Comparison of ENCODE assay signal across 15 cellular contexts in genomic region chr7:41630741-41631140, GRCh38.
DNase-seq lines count a peak whose midpoint lies in the region; ATAC-seq and TF ChIP-seq lines count a peak whose summit lies in the region.
"Had no signal": no experiment of that assay in that cellular context is flagged by ENCODE, and none has a peak within 500 bp of the region (broad histone marks: within the 10 kb centered on the region; RNA-seq: fewer than 3 reads in every experiment).

No MANE protein-coding gene starts in this region.

- TF ChIP-seq CTCF in GM20000 (IDR thresholded peaks at IDR 0.05; ENCODE audit: extremely low read depth, missing control alignments) (no peak), WTC11 (IDR thresholded peaks at IDR 0.05) (no peak), left ventricle myocardium inferior (IDR thresholded peaks at IDR 0.05; ENCODE audit: borderline replicate concordance) (no peak), type B pancreatic cell (conservative IDR thresholded peaks at IDR 0.05) (no peak)

- H3K36me3 Mint-ChIP-seq in WTC11, result peaks cover 8% of the 10 kb centered on the region
- H3K36me3 Mint-ChIP-seq in type B pancreatic cell, result no peaks in the 10 kb centered on the region

- peak; percentile 89 for ATAC-seq in GM18520 (IDR thresholded peaks at IDR 0.05; ENCODE audit: unreplicated experiment)
- peak; percentile 87 for ATAC-seq in HG03045 (IDR thresholded peaks at IDR 0.05; ENCODE audit: unreplicated experiment)
- ATAC-seq in WTC11, result peak; percentile 50

- H3K4me1 ChIP-seq in left ventricle myocardium inferior, result peaks cover 14% of the 10 kb centered on the region
- H3K4me1 ChIP-seq: HAP-1, vagina had no signal

- no peaks in the 10 kb centered on the region; the same call in none of the 2 replicates for H3K27me3 Mint-ChIP-seq in WTC11 (ENCODE audit: low read depth)
- no peaks in the 10 kb centered on the region for H3K27me3 Mint-ChIP-seq in type B pancreatic cell
- H3K27me3 Mint-ChIP-seq: dendritic cell treated with granulocyte-macrophage colony-stimulating factor and Interleukin-4, amounts not matched to agents 40 ng/mL and 50 ng/mL, for 4 days had no signal

- CTCF ChIA-PET in WTC11 (lab: Charles Lee), result interaction anchor here (1.3 kb wide), 1 partner anchor 31 kb away, joined by 5 read pairs; no protein-coding TSS in a partner anchor

- H3K27me3 ChIP-seq in left ventricle myocardium inferior (ENCODE audit: low read depth), result no peaks in the 10 kb centered on the region
- H3K27me3 ChIP-seq: SJSA1, vagina had no signal

- no peak overlapping the region for H3K4me3 Mint-ChIP-seq in WTC11
- H3K4me3 Mint-ChIP-seq in type B pancreatic cell, result no peak overlapping the region
- H3K4me3 Mint-ChIP-seq: dendritic cell treated with granulocyte-macrophage colony-stimulating factor and Interleukin-4, amounts not matched to agents 40 ng/mL and 50 ng/mL, for 4 days had no signal

- no peak overlapping the region for H3K27ac ChIP-seq in left ventricle myocardium inferior (replicated peaks)
- H3K27ac ChIP-seq: SJSA1, vagina had no signal

- H3K4me1 Mint-ChIP-seq in WTC11 (peaks cover 68% of the 10 kb centered on the region), type B pancreatic cell (ENCODE audit: unreplicated experiment) (no peaks in the 10 kb centered on the region)

- peaks cover 10% of the 10 kb centered on the region for H3K9me3 Mint-ChIP-seq in WTC11
- H3K9me3 Mint-ChIP-seq in type B pancreatic cell, result no peaks in the 10 kb centered on the region
- H3K9me3 Mint-ChIP-seq: dendritic cell treated with granulocyte-macrophage colony-stimulating factor and Interleukin-4, amounts not matched to agents 40 ng/mL and 50 ng/mL, for 4 days had no signal

- H3K9me3 ChIP-seq in left ventricle myocardium inferior (replicated peaks), result no peaks in the 10 kb centered on the region
- H3K9me3 ChIP-seq: HAP-1, SJSA1, vagina had no signal

- DNase-seq in GM20000 (ENCODE audit: low spot score), result peak; percentile 9
- DNase-seq in WTC11 (ENCODE audit: low spot score), result no peak
- DNase-seq in OCI-M1 (lab: John Stamatoyannopoulos, UW), result no peak
- no peak for DNase-seq in posterior cingulate gyrus
- no peak for DNase-seq in left ventricle myocardium inferior
- no peak for DNase-seq in type B pancreatic cell (ENCODE audit: extremely low spot score, unreplicated experiment)
- DNase-seq: activated T-cell treated with anti-CD3 and anti-CD28 coated beads for 4 hours, NCI-H1105 treated with DMSO at 0.1 percent for 48 hours, nucleus accumbens had no signal

- no peak overlapping the region for H3K4me3 ChIP-seq in left ventricle myocardium inferior
- H3K4me3 ChIP-seq: HAP-1, SJSA1, vagina had no signal

- intact Hi-C loops in posterior cingulate gyrus (cut with DNase I), result no loop called here
- intact Hi-C loops in left ventricle myocardium inferior (cut with micrococcal nuclease), result no loop called here

- POLR2A ChIA-PET in WTC11 (lab: Charles Lee), result no interaction called here

- H3K27ac Mint-ChIP-seq in WTC11 (peak overlapping the region; percentile 86), type B pancreatic cell (no peak overlapping the region)
- H3K27ac Mint-ChIP-seq: dendritic cell treated with granulocyte-macrophage colony-stimulating factor and Interleukin-4, amounts not matched to agents 40 ng/mL and 50 ng/mL, for 4 days had no signal

- H3K36me3 ChIP-seq in left ventricle myocardium inferior, result no peaks in the 10 kb centered on the region
- H3K36me3 ChIP-seq: HAP-1, SJSA1, vagina had no signal

TF ChIP-seq in WTC11, 78 proteins besides CTCF, POLR2A, EP300 and RAD21:
- 0 out of 2 replicates have a peak, but pooled peaks have one; percentile 18 for TF ChIP-seq FOXP4 (CRISPR knock-in tag; IDR thresholded peaks at IDR 0.05)
- TF ChIP-seq NFE2L1 (CRISPR knock-in tag; IDR thresholded peaks at IDR 0.05), result no peak
- no peak for TF ChIP-seq MAX (CRISPR knock-in tag; IDR thresholded peaks at IDR 0.05)
- TF ChIP-seq KAT7 (CRISPR knock-in tag; IDR thresholded peaks at IDR 0.05; ENCODE audit: borderline replicate concordance), result no peak
- TF ChIP-seq CBFB (CRISPR knock-in tag; IDR thresholded peaks at IDR 0.05; ENCODE audit: low read depth), result no peak
- TF ChIP-seq RELA (CRISPR knock-in tag; IDR thresholded peaks at IDR 0.05; ENCODE audit: borderline replicate concordance), result no peak
- TF ChIP-seq ZNF281 (CRISPR knock-in tag; IDR thresholded peaks at IDR 0.05), result no peak
- TF ChIP-seq USF2 (CRISPR knock-in tag; IDR thresholded peaks at IDR 0.05), result no peak
- TF ChIP-seq FOXJ3 (CRISPR knock-in tag; IDR thresholded peaks at IDR 0.05; ENCODE audit: borderline replicate concordance), result no peak
